In the genomic region with DNA sequence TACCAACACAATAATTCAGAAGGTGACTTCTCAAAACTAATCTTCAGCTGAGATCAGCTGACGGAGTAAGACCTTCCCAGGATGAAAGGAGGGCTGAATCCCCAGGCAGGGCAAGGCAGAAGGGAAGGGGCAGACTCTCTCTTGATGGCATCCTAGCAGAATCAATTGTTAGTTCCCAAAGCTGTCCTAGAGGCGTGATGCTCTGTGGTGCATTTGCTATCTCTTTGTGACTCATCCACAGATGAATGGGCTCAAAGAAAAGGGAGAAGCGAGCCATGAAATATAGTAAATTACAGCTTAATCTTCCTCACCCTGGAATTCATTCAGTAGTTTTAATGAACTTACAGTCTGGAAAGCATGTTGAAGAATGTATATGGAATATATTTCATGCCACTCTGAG, we compare ENCODE assay signal across 20 cellular contexts. TPM values are rescaled to one million over a fixed set of nuclear protein-coding genes. Genes with fewer than 3 reads are reported as not detected.
A peak's percentile ranks its signal among the peaks of the same experiment; 100 is the strongest.
DNase-seq lines count a peak whose midpoint lies in the region; ATAC-seq and TF ChIP-seq lines count a peak whose summit lies in the region.
"Had no signal": no experiment of that assay in that cellular context is flagged by ENCODE, and none has a peak within 500 bp of the region (broad histone marks: within the 10 kb centered on the region; RNA-seq: fewer than 3 reads in every experiment).

No MANE protein-coding gene starts in this region.

- no peaks in the 10 kb centered on the region for H3K9me3 ChIP-seq in WERI-Rb-1 (ENCODE audit: severe bottlenecking)
- H3K9me3 ChIP-seq: SJSA1 had no signal

- H3K4me1 Mint-ChIP-seq in neural crest cell = no peaks in the 10 kb centered on the region
- no peaks in the 10 kb centered on the region for H3K4me1 Mint-ChIP-seq in naive thymus-derived CD8-positive, alpha-beta T cell
- H3K4me1 Mint-ChIP-seq: IgD-negative memory B cell, T-helper 17 cell had no signal

- no peak overlapping the region for H3K4me3 Mint-ChIP-seq in neural crest cell
- no peak overlapping the region for H3K4me3 Mint-ChIP-seq in naive thymus-derived CD8-positive, alpha-beta T cell
- H3K4me3 Mint-ChIP-seq: HFFc6, IgD-negative memory B cell, T-helper 17 cell had no signal

- H3K36me3 ChIP-seq in WERI-Rb-1 = no peaks in the 10 kb centered on the region
- H3K36me3 ChIP-seq: SJSA1 had no signal

- no peak for ATAC-seq in naive thymus-derived CD8-positive, alpha-beta T cell
- ATAC-seq: Panc1, T-helper 17 cell had no signal

- H3K27me3 Mint-ChIP-seq in neural crest cell (ENCODE audit: low read depth) = no peaks in the 10 kb centered on the region
- peaks cover 0 to 5% (median 0%) of the 10 kb centered on the region in 5 donors for H3K27me3 Mint-ChIP-seq in naive thymus-derived CD8-positive, alpha-beta T cell
- H3K27me3 Mint-ChIP-seq: T-helper 17 cell had no signal

- H3K4me3 ChIP-seq in WERI-Rb-1 (ENCODE audit: low read depth, low read length) = no peak overlapping the region
- H3K4me3 ChIP-seq: SJSA1 had no signal

- DNase-seq in DMS53 treated with DMSO at 0.1 percent for 48 hours (lab: John Stamatoyannopoulos, UW; ENCODE audit: unreplicated experiment) = peak; percentile 15
- peak; percentile 6 for DNase-seq in GM03348 (ENCODE audit: low spot score)
- DNase-seq in WERI-Rb-1 = no peak
- DNase-seq in neural crest cell (ENCODE audit: low read depth, low spot score) = no peak
- no peak for DNase-seq in naive thymus-derived CD8-positive, alpha-beta T cell
- DNase-seq in stimulated activated CD4-positive, alpha-beta T cell treated with anti-CD3 and anti-CD28 coated beads, Interleukin-12 subunit alpha, Interleukin-12 subunit beta, amount 100 ng/mL, for 4 hours = no peak
- no peak for DNase-seq in anterior cingulate cortex (lab: John Stamatoyannopoulos, UW)
- DNase-seq: COR-L47, DMS 273 treated with DMSO at 0.1 percent for 48 hours, HFFc6, Kasumi-1, MM.1S, NCI-H1092 treated with DMSO at 0.1 percent for 48 hours, NCI-H146, NCI-H2081, NCI-H526, T-helper 17 cell had no signal

- POLR2A ChIA-PET in naive thymus-derived CD8-positive, alpha-beta T cell (lab: Charles Lee) = no interaction called here

- H3K36me3 Mint-ChIP-seq in neural crest cell (ENCODE audit: low read depth) = no peaks in the 10 kb centered on the region
- H3K36me3 Mint-ChIP-seq in naive thymus-derived CD8-positive, alpha-beta T cell = no peaks in the 10 kb centered on the region
- H3K36me3 Mint-ChIP-seq: IgD-negative memory B cell had no signal

- H3K9me3 Mint-ChIP-seq in neural crest cell = peaks cover 4% of the 10 kb centered on the region
- H3K9me3 Mint-ChIP-seq in naive thymus-derived CD8-positive, alpha-beta T cell = peaks cover 0 to 17% (median 4%) of the 10 kb centered on the region in 9 donors

- peak overlapping the region; percentile 68 for H3K27ac Mint-ChIP-seq in neural crest cell (ENCODE audit: unreplicated experiment)
- H3K27ac Mint-ChIP-seq in naive thymus-derived CD8-positive, alpha-beta T cell = no peak overlapping the region
- H3K27ac Mint-ChIP-seq: HFFc6, IgD-negative memory B cell, T-helper 17 cell had no signal

- no peaks in the 10 kb centered on the region for H3K27me3 ChIP-seq in WERI-Rb-1 (ENCODE audit: insufficient read depth, low read depth, severe bottlenecking)
- H3K27me3 ChIP-seq: SJSA1 had no signal

- TF ChIP-seq CTCF in WERI-Rb-1 (IDR thresholded peaks at IDR 0.05; ENCODE audit: low read depth, low read length) (no peak), neural crest cell (conservative IDR thresholded peaks at IDR 0.05) (no peak)

- peak overlapping the region; percentile 75; the same call in 1 of the 2 replicates for H3K27ac ChIP-seq in WERI-Rb-1
- H3K27ac ChIP-seq: SJSA1 had no signal

RNA-seq across cellular contexts. Expression of gene PDE1C, which starts 37.2 kb away (rescaled TPM):
- total RNA-seq in neural crest cell = 0.26 and 1.1 TPM in 2 replicates
- total RNA-seq in naive thymus-derived CD8-positive, alpha-beta T cell = not detected
- polyA plus RNA-seq in naive thymus-derived CD8-positive, alpha-beta T cell = not detected
- total RNA-seq: T-helper 17 cell had no signal
- polyA plus RNA-seq: IgD-negative memory B cell had no signal

Comparison
In these comparisons a context has a peak if more than half of its experiments do, and no peak if none do; other contexts are left out.
1. DNase-seq: peak in DMS53 treated with DMSO at 0.1 percent for 48 hours (single experiment) and GM03348 (single experiment); none in WERI-Rb-1 (single experiment), neural crest cell (single experiment), naive thymus-derived CD8-positive, alpha-beta T cell (0 of 10), stimulated activated CD4-positive, alpha-beta T cell treated with anti-CD3 and anti-CD28 coated beads, Interleukin-12 subunit alpha, Interleukin-12 subunit beta, amount 100 ng/mL, for 4 hours (single experiment) and anterior cingulate cortex (0 of 58).